ENCODE assay signal across 1 cellular context in the genomic region with DNA sequence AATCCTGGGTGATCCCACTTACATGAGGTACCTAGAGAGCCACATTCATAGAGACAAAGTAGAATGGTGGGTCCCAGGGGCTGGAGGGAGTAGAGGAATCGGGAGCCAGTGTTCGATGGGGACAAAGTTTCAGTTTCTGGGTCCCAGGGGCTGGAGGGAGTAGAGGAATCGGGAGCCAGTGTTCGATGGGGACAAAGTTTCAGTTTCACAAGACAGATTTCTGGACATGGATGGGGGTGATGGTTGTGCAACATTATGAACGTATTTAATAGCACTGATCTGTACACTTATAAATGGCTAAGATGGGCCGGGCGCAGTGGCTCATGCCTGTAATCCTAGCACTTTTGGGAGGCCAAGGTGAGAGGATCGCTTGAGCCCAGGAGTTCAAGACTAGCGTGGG.
TF ChIP-seq lines count a peak whose summit lies in the region.

No MANE protein-coding gene starts in this region.

TF ChIP-seq in HepG2, 621 proteins besides CTCF, POLR2A, EP300 and RAD21:
- peak; percentile 60; the same call in 1 of the 2 replicates for TF ChIP-seq CEBPB (IDR thresholded peaks at IDR 0.05; ENCODE audit: borderline replicate concordance, low read depth, low read length)
